17 cellular contexts compared by ENCODE assay signal in genomic region chr3:163508212-163508611, GRCh38.
DNase-seq lines count a peak whose midpoint lies in the region; ATAC-seq, FAIRE-seq and TF ChIP-seq lines count a peak whose summit lies in the region.
"Had no signal": no experiment of that assay in that cellular context is flagged by ENCODE, and none has a peak within 500 bp of the region (broad histone marks: within the 10 kb centered on the region; RNA-seq: fewer than 3 reads in every experiment).

No MANE protein-coding gene starts in this region.

- intact Hi-C loops in Right ventricle myocardium superior (cut with DNase I), result no loop called here

- H3K4me2 ChIP-seq in SU-DHL-6 (ENCODE audit: low read depth, low read length, poor library complexity, severe bottlenecking), result no peak overlapping the region

- no peaks in the 10 kb centered on the region; the same call in 1 of the 2 replicates for H3F3A ChIP-seq in SU-DHL-6 (ENCODE audit: insufficient read depth)

- peak overlapping the region; percentile 11 for H2AFZ ChIP-seq in SU-DHL-6 (ENCODE audit: low read depth, low read length, severe bottlenecking)

- no peak overlapping the region for H3K27ac ChIP-seq in SU-DHL-6 (ENCODE audit: low read depth, low read length)
- H3K27ac ChIP-seq: SJSA1 had no signal

- H3K36me3 ChIP-seq in SU-DHL-6 (ENCODE audit: low read length), result no peaks in the 10 kb centered on the region
- H3K36me3 ChIP-seq: BE2C, SJSA1 had no signal

- FAIRE-seq in urothelium cell line (lab: Jason Lieb, UNC), result no peak
- FAIRE-seq: D721Med, H54 had no signal

- H3K9ac ChIP-seq in SU-DHL-6 (ENCODE audit: low read length), result no peak overlapping the region

- TF ChIP-seq CTCF in SU-DHL-6 (IDR thresholded peaks at IDR 0.05; ENCODE audit: insufficient read depth, low read length, poor library complexity, severe bottlenecking), result no peak

- H3K79me2 ChIP-seq in SU-DHL-6 (ENCODE audit: insufficient read depth, low read length), result no peaks in the 10 kb centered on the region

- H3K27me3 ChIP-seq in SU-DHL-6 (ENCODE audit: low read length), result no peaks in the 10 kb centered on the region
- H3K27me3 ChIP-seq: BE2C, SJSA1 had no signal

- H4K20me1 ChIP-seq in SU-DHL-6 (ENCODE audit: low read depth, low read length), result no peaks in the 10 kb centered on the region

- no peaks in the 10 kb centered on the region for H3K9me2 ChIP-seq in SU-DHL-6 (replicated peaks; ENCODE audit: insufficient read depth, low read length)

- H3K4me3 ChIP-seq in SU-DHL-6 (ENCODE audit: insufficient read depth, low read length, poor library complexity, severe bottlenecking), result no peak overlapping the region
- H3K4me3 ChIP-seq: SJSA1 had no signal

- ATAC-seq in Right ventricle myocardium superior (ENCODE audit: poor library complexity), result no peak
- ATAC-seq: T-cell had no signal

- DNase-seq in DMS 273 treated with DMSO at 0.1 percent for 48 hours (lab: John Stamatoyannopoulos, UW) (peak; percentile 2), LHCN-M2 (ENCODE audit: low read depth) (peak; percentile 34), NCI-H2171 treated with DMSO at 0.1 percent for 48 hours (lab: John Stamatoyannopoulos, UW) (peak; percentile 65), Right ventricle myocardium superior (no peak), NCI-H1436 treated with DMSO at 0.1 percent for 48 hours (lab: John Stamatoyannopoulos, UW) (no peak), urothelium cell line (ENCODE audit: low spot score) (no peak)
- DNase-seq: BE2C; CD4-positive, alpha-beta memory T cell; Karpas-422; NCI-H146; NCI-H2081 treated with DMSO at 0.1 percent for 48 hours; NCI-H774; T-cell had no signal

- no peaks in the 10 kb centered on the region for H3K9me3 ChIP-seq in SU-DHL-6 (ENCODE audit: insufficient read depth, low read length)
- H3K9me3 ChIP-seq: BE2C, SJSA1 had no signal

Comparison
In these comparisons a context has a peak if more than half of its experiments do, and no peak if none do; other contexts are left out.
1. DNase-seq: peak in DMS 273 treated with DMSO at 0.1 percent for 48 hours (single experiment), LHCN-M2 (single experiment) and NCI-H2171 treated with DMSO at 0.1 percent for 48 hours (single experiment); none in Right ventricle myocardium superior (single experiment), NCI-H1436 treated with DMSO at 0.1 percent for 48 hours (single experiment) and urothelium cell line (single experiment).